ENCODE assay signal across 10 cellular contexts in the genomic region with DNA sequence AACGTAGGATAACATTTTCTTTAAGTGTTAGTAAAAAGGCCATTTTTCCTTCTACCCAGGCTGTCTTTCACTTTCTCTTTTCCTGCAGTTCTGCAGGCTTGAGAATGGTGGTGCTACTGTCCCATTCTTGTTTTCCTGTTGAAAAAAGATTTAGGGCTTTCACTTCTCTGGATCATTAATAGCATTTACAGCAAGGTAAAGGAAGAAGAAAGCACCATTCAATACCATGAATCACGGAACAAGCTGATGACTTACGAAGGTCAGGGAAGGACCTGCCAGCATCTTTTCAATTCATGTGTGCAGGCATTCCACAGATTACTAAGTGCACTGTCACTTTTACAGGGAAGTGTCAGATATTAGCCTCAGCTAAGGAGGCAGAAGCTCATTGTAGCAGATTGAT.
DNase-seq lines count a peak whose midpoint lies in the region; ATAC-seq and TF ChIP-seq lines count a peak whose summit lies in the region.
"Had no signal": no experiment of that assay in that cellular context is flagged by ENCODE, and none has a peak within 500 bp of the region (broad histone marks: within the 10 kb centered on the region; RNA-seq: fewer than 3 reads in every experiment).

No MANE protein-coding gene starts in this region.

- no peaks in the 10 kb centered on the region for H3K9me3 ChIP-seq in parathyroid adenoma (ENCODE audit: control insufficient read depth, low read length)
- H3K9me3 ChIP-seq: thyroid gland had no signal

- no peak overlapping the region for H3K9ac ChIP-seq in parathyroid adenoma

- H3K4me3 ChIP-seq in fibroblast of mammary gland (ENCODE audit: control insufficient read depth, low read depth, low read length): no peak overlapping the region
- no peak overlapping the region for H3K4me3 ChIP-seq in parathyroid adenoma (ENCODE audit: low read depth, low read length)
- H3K4me3 ChIP-seq: thyroid gland had no signal

- H3K4me2 ChIP-seq in parathyroid adenoma (ENCODE audit: low read length): peak overlapping the region; percentile 18

- no peaks in the 10 kb centered on the region for H3K27me3 ChIP-seq in parathyroid adenoma (ENCODE audit: control insufficient read depth, insufficient read depth, low read length)
- H3K27me3 ChIP-seq: thyroid gland had no signal

- H2AFZ ChIP-seq in parathyroid adenoma: peak overlapping the region; percentile 56

- no peaks in the 10 kb centered on the region for H3K36me3 ChIP-seq in parathyroid adenoma (ENCODE audit: control insufficient read depth, insufficient read depth, low read length)
- H3K36me3 ChIP-seq: thyroid gland had no signal

- no peak overlapping the region for H3K27ac ChIP-seq in parathyroid adenoma

- H3K4me1 ChIP-seq in parathyroid adenoma: no peaks in the 10 kb centered on the region

- DNase-seq in DMS53 (lab: John Stamatoyannopoulos, UW): peak; percentile 53
- DNase-seq in NCI-H69 (lab: John Stamatoyannopoulos, UW): peak; percentile 37
- peak; percentile 17 for DNase-seq in fibroblast of mammary gland (ENCODE audit: low read depth)
- no peak for DNase-seq in SKM-1 (lab: John Stamatoyannopoulos, UW; ENCODE audit: unreplicated experiment)
- no peak for DNase-seq in NCI-H1105 treated with DMSO at 0.1 percent for 48 hours (lab: John Stamatoyannopoulos, UW)
- DNase-seq: activated naive CD4-positive, alpha-beta T cell had no signal

- no peaks in the 10 kb centered on the region for H3K79me2 ChIP-seq in parathyroid adenoma

- TF ChIP-seq CTCF in fibroblast of mammary gland (conservative IDR thresholded peaks at IDR 0.05; ENCODE audit: control insufficient read depth, insufficient read depth, low read depth, low read length) (peak; percentile 34), parathyroid adenoma (IDR thresholded peaks at IDR 0.05) (peak; percentile 11)

- ATAC-seq in GM19035 (IDR thresholded peaks at IDR 0.05; ENCODE audit: unreplicated experiment): no peak
- no peak for ATAC-seq in HG03378 (IDR thresholded peaks at IDR 0.05; ENCODE audit: unreplicated experiment)

Comparison
In these comparisons a context has a peak if more than half of its experiments do, and no peak if none do; other contexts are left out.
1. DNase-seq: peak in DMS53 (single experiment), NCI-H69 (single experiment) and fibroblast of mammary gland (single experiment); none in SKM-1 (single experiment) and NCI-H1105 treated with DMSO at 0.1 percent for 48 hours (single experiment).